In the genomic region with DNA sequence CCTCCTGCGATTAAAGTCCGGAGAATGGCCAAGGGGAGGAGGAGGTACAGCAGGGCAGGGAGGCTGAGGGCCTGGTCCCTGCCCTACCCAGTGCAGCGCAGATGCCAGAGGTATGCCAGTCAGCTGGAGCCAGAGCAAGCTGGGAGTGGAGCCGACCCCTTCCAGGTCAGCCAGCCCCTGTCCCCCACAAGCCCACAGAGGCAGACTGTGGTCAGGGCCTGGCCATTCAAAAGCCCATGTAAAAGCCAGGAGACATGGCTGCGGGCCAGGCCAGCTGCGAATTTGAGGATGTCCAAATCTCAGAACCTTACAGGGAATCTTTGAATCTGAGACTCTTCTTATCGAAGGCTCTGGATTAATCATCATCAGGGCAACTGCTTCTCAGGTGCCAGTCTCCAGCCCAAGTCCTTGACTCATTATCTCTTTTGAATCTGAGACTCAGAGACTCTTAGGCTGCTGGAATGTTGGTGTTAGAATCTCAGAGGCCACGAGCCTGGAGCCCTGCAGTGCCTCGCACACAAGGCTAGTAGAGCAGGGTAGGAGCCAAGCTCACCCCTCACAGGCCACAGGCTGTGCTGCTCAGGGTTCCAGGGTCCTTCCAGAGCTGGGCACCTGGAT, we compare ENCODE assay signal across 9 cellular contexts. TPM values are rescaled to one million over a fixed set of nuclear protein-coding genes. Genes with fewer than 3 reads are reported as not detected.
A peak's percentile ranks its signal among the peaks of the same experiment; 100 is the strongest.
DNase-seq lines count a peak whose midpoint lies in the region; ATAC-seq, FAIRE-seq and TF ChIP-seq lines count a peak whose summit lies in the region.
"Had no signal": no experiment of that assay in that cellular context is flagged by ENCODE, and none has a peak within 500 bp of the region (broad histone marks: within the 10 kb centered on the region; RNA-seq: fewer than 3 reads in every experiment).

No MANE protein-coding gene starts in this region.

- FAIRE-seq in keratinocyte (lab: Jason Lieb, UNC) (peak; percentile 49), H54 (lab: Jason Lieb, UNC) (no peak)

- TF ChIP-seq POLR2A in H54 (IDR thresholded peaks at IDR 0.05; ENCODE audit: low read depth, low read length): no peak

- DNase-seq in HK-2 (ENCODE audit: unreplicated experiment): peak; percentile 21
- DNase-seq in MCF 10A (ENCODE audit: unreplicated experiment): peak; percentile 49
- DNase-seq in keratinocyte (ENCODE audit: low read depth, low spot score): peak; percentile 13
- no peak for DNase-seq in stimulated activated naive B cell treated with anti-CD40 and anti-IgM and Interleukin-4, amounts not matched to agents 10 μg/mL and 1 μg/mL and 100 μg/mL, for 72 hours
- no peak for DNase-seq in NCI-H2107 (lab: John Stamatoyannopoulos, UW)
- DNase-seq in H54 (ENCODE audit: insufficient read length, low spot score): no peak
- no peak for DNase-seq in activated T-cell treated with anti-CD3 and anti-CD28 coated beads, Interleukin-2, amount 50 U/mL, for 24 hours
- no peak for DNase-seq in RPMI8226
- DNase-seq: activated CD8-positive, alpha-beta T cell treated with anti-CD3 and anti-CD28 coated beads for 36 hours had no signal

- BruUV-seq in MCF 10A (replicated peaks; lab: Mats Ljungman, UMichigan): no TSS peak

- H3K36me3 ChIP-seq in keratinocyte (ENCODE audit: control insufficient read depth in 2 of 2, extremely low read depth in 1 of 2, insufficient read depth in 2 of 2, low read length in 2 of 2): no peaks in the 10 kb centered on the region

- intact Hi-C loops in MCF 10A (cut with micrococcal nuclease): loop anchor here (2.0 kb wide), 2 partner anchors 18 to 32 kb away; no protein-coding TSS in a partner anchor

- H3K4me3 ChIP-seq in keratinocyte (ENCODE audit: control insufficient read depth in 2 of 3, extremely low read depth in 1 of 3, insufficient read depth in 2 of 3, low read depth in 1 of 3, low read length in 3 of 3): peak overlapping the region; percentile 40 to 59 (median 56)

- CTCF ChIA-PET in MCF 10A (lab: Yijun Ruan, JAX): interaction anchor here (1.2 to 5.7 kb wide), 7 partner anchors 9 to 57 kb away, joined by 4 to 74 read pairs (median 41); no protein-coding TSS in a partner anchor

- H3K9ac ChIP-seq in keratinocyte (ENCODE audit: control insufficient read depth, extremely low read depth, insufficient read depth, low read length): peak overlapping the region; percentile 65

- no peaks in the 10 kb centered on the region for H4K20me1 ChIP-seq in keratinocyte (ENCODE audit: control insufficient read depth, extremely low read depth, insufficient read depth, low read length)

- peak overlapping the region; percentile 47 for H3K27ac ChIP-seq in keratinocyte (ENCODE audit: control insufficient read depth, insufficient read depth, low read length)

- H3K4me1 ChIP-seq in keratinocyte (ENCODE audit: control insufficient read depth, extremely low read depth, insufficient read depth, low read length): peaks cover 8% of the 10 kb centered on the region

- H3K9me3 Mint-ChIP-seq in MCF 10A (ENCODE audit: unreplicated experiment): no peaks in the 10 kb centered on the region
- no peaks in the 10 kb centered on the region for H3K9me3 Mint-ChIP-seq in stimulated activated naive B cell treated with anti-CD40 and anti-IgM and Interleukin-4, amounts not matched to agents 10 μg/mL and 1 μg/mL and 100 μg/mL, for 72 hours
- H3K9me3 Mint-ChIP-seq in activated T-cell treated with anti-CD3 and anti-CD28 coated beads, Interleukin-2, amount 50 U/mL, for 24 hours: no peaks in the 10 kb centered on the region
- H3K9me3 Mint-ChIP-seq: activated CD8-positive, alpha-beta T cell treated with anti-CD3 and anti-CD28 coated beads for 36 hours had no signal

- peaks cover 43% of the 10 kb centered on the region for H3K27me3 Mint-ChIP-seq in MCF 10A (ENCODE audit: insufficient read depth, unreplicated experiment)
- peaks cover 0 to 42% of the 10 kb centered on the region in 2 donors for H3K27me3 Mint-ChIP-seq in stimulated activated naive B cell treated with anti-CD40 and anti-IgM and Interleukin-4, amounts not matched to agents 10 μg/mL and 1 μg/mL and 100 μg/mL, for 72 hours
- H3K27me3 Mint-ChIP-seq in activated T-cell treated with anti-CD3 and anti-CD28 coated beads, Interleukin-2, amount 50 U/mL, for 24 hours: peaks cover 43% of the 10 kb centered on the region
- H3K27me3 Mint-ChIP-seq: activated CD8-positive, alpha-beta T cell treated with anti-CD3 and anti-CD28 coated beads for 36 hours had no signal

- peak overlapping the region; percentile 71 for H3K4me3 Mint-ChIP-seq in MCF 10A (ENCODE audit: unreplicated experiment)
- H3K4me3 Mint-ChIP-seq in stimulated activated naive B cell treated with anti-CD40 and anti-IgM and Interleukin-4, amounts not matched to agents 10 μg/mL and 1 μg/mL and 100 μg/mL, for 72 hours: peak overlapping the region in 1 of 2 donors; percentile 70
- H3K4me3 Mint-ChIP-seq in activated T-cell treated with anti-CD3 and anti-CD28 coated beads, Interleukin-2, amount 50 U/mL, for 24 hours: no peak overlapping the region

- dilution Hi-C loops in keratinocyte (cut with MboI; ENCODE audit: extremely low pct_ligation_motif_present, low sequenced_read_pairs): no loop called here

- H3K4me2 ChIP-seq in keratinocyte (ENCODE audit: control insufficient read depth, extremely low read depth, insufficient read depth, low read depth, low read length): peak overlapping the region; percentile 65

- H3K36me3 Mint-ChIP-seq in MCF 10A (ENCODE audit: insufficient read depth, unreplicated experiment): no peaks in the 10 kb centered on the region
- H3K36me3 Mint-ChIP-seq in stimulated activated naive B cell treated with anti-CD40 and anti-IgM and Interleukin-4, amounts not matched to agents 10 μg/mL and 1 μg/mL and 100 μg/mL, for 72 hours: no peaks in the 10 kb centered on the region
- H3K36me3 Mint-ChIP-seq in activated T-cell treated with anti-CD3 and anti-CD28 coated beads, Interleukin-2, amount 50 U/mL, for 24 hours (ENCODE audit: low read depth): no peaks in the 10 kb centered on the region

- no peaks in the 10 kb centered on the region for H3K27me3 ChIP-seq in keratinocyte (ENCODE audit: control insufficient read depth, extremely low read depth, insufficient read depth, low read length)

- peaks cover 23% of the 10 kb centered on the region for H3K4me1 Mint-ChIP-seq in MCF 10A (ENCODE audit: insufficient read depth, unreplicated experiment)
- H3K4me1 Mint-ChIP-seq in stimulated activated naive B cell treated with anti-CD40 and anti-IgM and Interleukin-4, amounts not matched to agents 10 μg/mL and 1 μg/mL and 100 μg/mL, for 72 hours: peaks cover 13 to 15% of the 10 kb centered on the region in 2 donors
- H3K4me1 Mint-ChIP-seq in activated T-cell treated with anti-CD3 and anti-CD28 coated beads, Interleukin-2, amount 50 U/mL, for 24 hours (ENCODE audit: low read depth): peaks cover 6% of the 10 kb centered on the region

- peaks cover 3% of the 10 kb centered on the region for H3K79me2 ChIP-seq in keratinocyte (ENCODE audit: control insufficient read depth, insufficient read depth, low read length)

- H3K27ac Mint-ChIP-seq in MCF 10A (ENCODE audit: low read depth, unreplicated experiment): peak overlapping the region; percentile 30
- peak overlapping the region; percentile 42 for H3K27ac Mint-ChIP-seq in stimulated activated naive B cell treated with anti-CD40 and anti-IgM and Interleukin-4, amounts not matched to agents 10 μg/mL and 1 μg/mL and 100 μg/mL, for 72 hours
- H3K27ac Mint-ChIP-seq in activated T-cell treated with anti-CD3 and anti-CD28 coated beads, Interleukin-2, amount 50 U/mL, for 24 hours: no peak overlapping the region

- H3K9me3 ChIP-seq in keratinocyte (ENCODE audit: control insufficient read depth, low read depth, low read length): no peaks in the 10 kb centered on the region

- ATAC-seq in stimulated activated naive B cell treated with anti-CD40 and anti-IgM and Interleukin-4, amounts not matched to agents 10 μg/mL and 1 μg/mL and 100 μg/mL, for 72 hours (replicated peaks): peak; percentile 10 to 23

- POLR2A ChIA-PET in MCF 10A (lab: Yijun Ruan, JAX): interaction anchor here (0.6 to 2.6 kb wide), 9 partner anchors 9 to 198 kb away, joined by 3 to 22 read pairs (median 5); partner anchors contain the start of genes KDM5C, RIBC1 and SMC1A

- no peak for TF ChIP-seq CTCF in MCF 10A (IDR thresholded peaks at IDR 0.05; ENCODE audit: unreplicated experiment)
- TF ChIP-seq CTCF in keratinocyte (optimal IDR thresholded peaks at IDR 0.05 in 1 of 3, IDR thresholded peaks at IDR 0.05 in 1 of 3, conservative IDR thresholded peaks at IDR 0.05 in 1 of 3; ENCODE audit: extremely low read depth in 1 of 3, insufficient read depth in 2 of 3, low read length in 3 of 3): no peak

- no peaks in the 10 kb centered on the region for H3K9me1 ChIP-seq in keratinocyte (ENCODE audit: control insufficient read depth, extremely low read depth, insufficient read depth, low read length)

- H2AFZ ChIP-seq in keratinocyte (ENCODE audit: control insufficient read depth, low read length): no peak overlapping the region

RNA-seq across cellular contexts. Expression of gene IQSEC2, which starts 0.6 kb away (rescaled TPM):
- total RNA-seq in MCF 10A (2022): 19.8 and 23.0 TPM in 2 replicates
- polyA plus RNA-seq in keratinocyte: 3.9 to 7.7 TPM (median 4.7 TPM) in 3 replicates
- 2.5 TPM for polyA plus RNA-seq in keratinocyte (2011; ENCODE audit: low read depth)
- polyA plus RNA-seq in keratinocyte (2011; cell fraction: cytosol; rRNA removed): 5.1 and 6.0 TPM in 2 replicates
- 10.2 and 13.5 TPM in 2 replicates for polyA plus RNA-seq in keratinocyte (2011; cell fraction: nucleus; rRNA removed)
- 7.0 and 7.7 TPM in 2 replicates for polyA plus RNA-seq in keratinocyte (2012; ENCODE audit: low replicate concordance)
- 5.5 to 6.9 TPM (median 6.3 TPM) in 3 replicates for polyA minus RNA-seq in keratinocyte
- polyA minus RNA-seq in keratinocyte (2011; cell fraction: cytosol; rRNA and poly(A)+ RNA removed): 10.9 TPM
- 10.3 and 11.1 TPM in 2 replicates for polyA minus RNA-seq in keratinocyte (2011; cell fraction: nucleus; rRNA and poly(A)+ RNA removed)

RNA-seq across cellular contexts. Expression of gene KDM5C, which starts 55.8 kb away (rescaled TPM):
- total RNA-seq in MCF 10A (2022): 163 and 167 TPM in 2 replicates
- polyA plus RNA-seq in keratinocyte: 44.0 to 48.3 TPM (median 46.0 TPM) in 3 replicates
- polyA plus RNA-seq in keratinocyte (2011; ENCODE audit: low read depth): 48.1 TPM
- polyA plus RNA-seq in keratinocyte (2011; cell fraction: cytosol; rRNA removed): 24.2 TPM in 2 replicates
- 155 and 158 TPM in 2 replicates for polyA plus RNA-seq in keratinocyte (2011; cell fraction: nucleus; rRNA removed)
- 44.1 and 53.6 TPM in 2 replicates for polyA plus RNA-seq in keratinocyte (2012; ENCODE audit: low replicate concordance)
- 95.0 to 134 TPM (median 98.4 TPM) in 3 replicates for polyA minus RNA-seq in keratinocyte
- 54.9 TPM for polyA minus RNA-seq in keratinocyte (2011; cell fraction: cytosol; rRNA and poly(A)+ RNA removed)
- polyA minus RNA-seq in keratinocyte (2011; cell fraction: nucleus; rRNA and poly(A)+ RNA removed): 95.6 and 101 TPM in 2 replicates

Comparison
In these comparisons a context has a peak if more than half of its experiments do, and no peak if none do; other contexts are left out.
1. DNase-seq: peak in HK-2 (single experiment), MCF 10A (single experiment) and keratinocyte (single experiment); none in stimulated activated naive B cell treated with anti-CD40 and anti-IgM and Interleukin-4, amounts not matched to agents 10 μg/mL and 1 μg/mL and 100 μg/mL, for 72 hours (single experiment), NCI-H2107 (single experiment), H54 (single experiment), activated T-cell treated with anti-CD3 and anti-CD28 coated beads, Interleukin-2, amount 50 U/mL, for 24 hours (single experiment) and RPMI8226 (single experiment).